Comparison of ENCODE assay signal across 15 cellular contexts in the genomic region with DNA sequence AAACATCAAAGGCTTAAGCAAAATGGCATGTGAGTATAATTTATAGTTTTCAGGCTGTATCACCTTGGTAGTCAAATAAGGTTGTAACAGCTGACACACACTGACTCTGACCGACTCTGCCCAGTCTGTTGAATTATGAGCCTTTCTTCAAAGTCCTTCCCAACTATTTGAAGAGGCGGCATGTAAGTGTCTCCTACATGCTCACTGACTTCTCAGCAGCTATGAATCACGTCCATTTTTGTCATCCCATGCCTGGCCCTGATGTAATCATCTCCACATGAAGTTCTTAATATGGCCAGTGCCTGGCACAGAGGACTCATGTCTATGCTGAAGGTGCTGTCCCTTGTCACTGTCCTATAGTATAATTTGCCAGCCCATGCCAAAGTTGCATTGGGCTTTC. TPM values are rescaled to one million over a fixed set of nuclear protein-coding genes. Genes with fewer than 3 reads are reported as not detected.
A peak's percentile ranks its signal among the peaks of the same experiment; 100 is the strongest.
DNase-seq lines count a peak whose midpoint lies in the region; ATAC-seq, FAIRE-seq and TF ChIP-seq lines count a peak whose summit lies in the region.
"Had no signal": no experiment of that assay in that cellular context is flagged by ENCODE, and none has a peak within 500 bp of the region (broad histone marks: within the 10 kb centered on the region; RNA-seq: fewer than 3 reads in every experiment).

No MANE protein-coding gene starts in this region.

- RAD21 ChIA-PET in HCT116 (lab: Charles Lee; ENCODE audit: low non-redundant PET in 1 of 2, low total read pairs in 2 of 2, uncharacterized antibody in 2 of 2, unreplicated experiment in 2 of 2) = no interaction called here

- H3K36me3 ChIP-seq in HCT116 (ENCODE audit: control insufficient read depth in 1 of 2, insufficient read depth in 2 of 2, low read length in 2 of 2) = no peaks in the 10 kb centered on the region
- H3K36me3 ChIP-seq in kidney epithelial cell (ENCODE audit: control insufficient read depth, insufficient read depth, low read length) = no peaks in the 10 kb centered on the region
- H3K36me3 ChIP-seq in ovary = no peaks in the 10 kb centered on the region
- H3K36me3 ChIP-seq: BLaER1, right lobe of liver, tibial artery had no signal

- H3K9ac ChIP-seq in HCT116 (ENCODE audit: low read length) = no peak overlapping the region
- H3K9ac ChIP-seq: BLaER1 had no signal

- ATAC-seq in A549 (peak; percentile 74 to 81), HCT116 (peak; percentile 30), GM19397 (IDR thresholded peaks at IDR 0.05; ENCODE audit: unreplicated experiment) (no peak)

- H3K27me3 ChIP-seq in HCT116 (ENCODE audit: insufficient read depth, low read length) (no peaks in the 10 kb centered on the region), kidney epithelial cell (ENCODE audit: control insufficient read depth, insufficient read depth, low read length) (no peaks in the 10 kb centered on the region), ovary (no peaks in the 10 kb centered on the region)
- H3K27me3 ChIP-seq: BLaER1, right lobe of liver, tibial artery had no signal

- CTCF ChIA-PET in A549 (lab: Yijun Ruan, JAX) = interaction anchor here (1.3 to 9.6 kb wide), 3 partner anchors 9 to 226 kb away, joined by 3 to 42 read pairs (median 3); no protein-coding TSS in a partner anchor
- CTCF ChIA-PET in HCT116 (lab: Charles Lee) = no interaction called here

- WGBS in A549 (ENCODE audit: missing lambda C conversion rate) = 2% methylated on average over 3 of the region's 3 CpGs
- WGBS in ovary, 3 donors = 62 to 69% (median 65%) methylated on average over 3 of the region's 3 CpGs

- FAIRE-seq in A549 (lab: Jason Lieb, UNC) = no peak

- DNase-seq in A549 (ENCODE audit: low read depth in 1 of 2, low spot score in 1 of 2) (peak; percentile 66 to 87), HCT116 (ENCODE audit: low read depth, low spot score) (peak; percentile 66), amniotic epithelial cell (ENCODE audit: low read depth) (peak; percentile 70), kidney epithelial cell (ENCODE audit: low read depth) (peak; percentile 59), GM20000 (ENCODE audit: low spot score) (no peak), ovary (no peak), COLO829 (ENCODE audit: low spot score) (no peak)
- DNase-seq: activated naive CD8-positive, alpha-beta T cell treated with anti-CD3 and anti-CD28 coated beads, Interleukin-2, amount 10 ng/mL, durations not matched to agents 7 days and 5 days; KBM-7; midbrain; right lobe of liver; T1000; tibial artery had no signal

- intact Hi-C loops in HCT116 (cut with micrococcal nuclease) = loop anchor here (10.0 kb wide), 1 partner anchor 584 kb away; no protein-coding TSS in a partner anchor
- intact Hi-C loops in ovary (cut with DNase I) = no loop called here

- no peaks in the 10 kb centered on the region for H3K79me2 ChIP-seq in HCT116 (ENCODE audit: insufficient read depth, low read length)

- H3K4me2 ChIP-seq in A549 (peak overlapping the region; percentile 76), HCT116 (ENCODE audit: low read length) (peak overlapping the region; percentile 38)
- H3K4me2 ChIP-seq: BLaER1 had no signal

- no peaks in the 10 kb centered on the region for H4K20me1 ChIP-seq in HCT116 (ENCODE audit: insufficient read depth)
- H4K20me1 ChIP-seq: BLaER1 had no signal

- peaks cover 54% of the 10 kb centered on the region for H3K4me1 ChIP-seq in A549
- H3K4me1 ChIP-seq in HCT116 (ENCODE audit: control insufficient read depth in 1 of 2, insufficient read depth in 2 of 2, low read length in 2 of 2) = peaks cover 29 to 52% of the 10 kb centered on the region in 2 experiments
- no peaks in the 10 kb centered on the region for H3K4me1 ChIP-seq in ovary (ENCODE audit: insufficient read depth)

- H3K9me3 ChIP-seq in A549 = no peaks in the 10 kb centered on the region
- H3K9me3 ChIP-seq in HCT116 (ENCODE audit: control insufficient read depth in 1 of 2, insufficient read depth in 1 of 2, low read depth in 1 of 2, low read length in 2 of 2) = no peaks in the 10 kb centered on the region
- no peaks in the 10 kb centered on the region for H3K9me3 ChIP-seq in ovary
- H3K9me3 ChIP-seq: BLaER1, right lobe of liver, tibial artery had no signal

- BruUV-seq in HCT116 (replicated peaks; lab: Mats Ljungman, UMichigan) = no TSS peak

- H3K4me3 ChIP-seq in A549 = no peak overlapping the region
- H3K4me3 ChIP-seq in HCT116 (replicated peaks in 1 of 2; ENCODE audit: low read depth in 1 of 2, low read length in 2 of 2) = no peak overlapping the region
- H3K4me3 ChIP-seq in kidney epithelial cell (ENCODE audit: low read depth, low read length) = no peak overlapping the region
- H3K4me3 ChIP-seq in ovary = no peak overlapping the region
- H3K4me3 ChIP-seq: BLaER1, right lobe of liver, tibial artery had no signal

- POLR2A ChIA-PET in A549 (lab: Yijun Ruan, JAX) = interaction anchor here (0.6 kb wide), 1 partner anchor 41 kb away, joined by 3 read pairs; a partner anchor contains a TSS
- POLR2A ChIA-PET in HCT116 (lab: Charles Lee) = no interaction called here

- peak overlapping the region; percentile 75 for H2AFZ ChIP-seq in HCT116 (ENCODE audit: low read depth, low read length, poor library complexity, severe bottlenecking)

- TF ChIP-seq EP300 in A549 (IDR thresholded peaks at IDR 0.05) = peak in 1 of 2 experiments; percentile 41; a peak in 1 of 5 replicates
- TF ChIP-seq EP300 in ovary (IDR thresholded peaks at IDR 0.05) = no peak

- H3K27ac ChIP-seq in A549 (peak overlapping the region; percentile 78 to 82), HCT116 (ENCODE audit: low read depth, low read length) (no peak overlapping the region), ovary (no peak overlapping the region)
- H3K27ac ChIP-seq: BLaER1, tibial artery had no signal

- TF ChIP-seq CTCF in A549 (IDR thresholded peaks at IDR 0.05) (no peak), HCT116 (IDR thresholded peaks at IDR 0.05 in 2 of 3, conservative IDR thresholded peaks at IDR 0.05 in 1 of 3; ENCODE audit: borderline replicate concordance in 1 of 3, insufficient read depth in 1 of 3, low read depth in 2 of 3, low read length in 2 of 3) (no peak), kidney epithelial cell (IDR thresholded peaks at IDR 0.05; ENCODE audit: insufficient read depth, low read length, poor library complexity, severe bottlenecking) (no peak), GM20000 (IDR thresholded peaks at IDR 0.05; ENCODE audit: extremely low read depth, missing control alignments) (no peak), ovary (IDR thresholded peaks at IDR 0.05) (no peak)

- peak in 1 of 2 experiments; percentile 8; a peak in 1 of 5 replicates for TF ChIP-seq RAD21 in A549 (conservative IDR thresholded peaks at IDR 0.05 in 1 of 2, IDR thresholded peaks at IDR 0.05 in 1 of 2)
- TF ChIP-seq RAD21 in HCT116 (IDR thresholded peaks at IDR 0.05; ENCODE audit: low read depth) = 0 out of 2 replicates have a peak, but pooled peaks have one; percentile 13

- no peaks in the 10 kb centered on the region for H3K9me2 ChIP-seq in HCT116 (ENCODE audit: insufficient read depth)

- TF ChIP-seq POLR2A in A549 (IDR thresholded peaks at IDR 0.05; ENCODE audit: low read length) (no peak), HCT116 (IDR thresholded peaks at IDR 0.05; ENCODE audit: borderline replicate concordance, extremely low read depth, insufficient read depth, insufficient read length) (no peak), ovary (IDR thresholded peaks at IDR 0.05) (no peak)

TF ChIP-seq in A549, 52 proteins besides CTCF, POLR2A, EP300 and RAD21 (continues in another document):
- TF ChIP-seq BHLHE40 (IDR thresholded peaks at IDR 0.05; ENCODE audit: low read depth, low read length) = no peak
- no peak for TF ChIP-seq MYC (IDR thresholded peaks at IDR 0.05; ENCODE audit: borderline replicate concordance, low read length)
- 0 out of 2 replicates have a peak, but pooled peaks have one; percentile 14 for TF ChIP-seq FOSL2 (IDR thresholded peaks at IDR 0.05)
- TF ChIP-seq FOSL2 (CRISPR knock-in tag; IDR thresholded peaks at IDR 0.05) = peak; percentile 70
- TF ChIP-seq TFCP2L1 (CRISPR knock-in tag; IDR thresholded peaks at IDR 0.05) = no peak
- TF ChIP-seq CHD4 (IDR thresholded peaks at IDR 0.05; ENCODE audit: borderline replicate concordance) = no peak
- no peak for TF ChIP-seq RARB (CRISPR knock-in tag; IDR thresholded peaks at IDR 0.05)
- TF ChIP-seq CEBPB (IDR thresholded peaks at IDR 0.05) = peak in 1 of 2 experiments; percentile 29; a peak in 1 of 4 replicates
- TF ChIP-seq SMC3 (IDR thresholded peaks at IDR 0.05) = no peak

TF ChIP-seq in HCT116, 20 proteins besides CTCF, POLR2A, EP300 and RAD21 (continues in another document):
- TF ChIP-seq CEBPB (IDR thresholded peaks at IDR 0.05; ENCODE audit: low read depth) (peak; percentile 51), SP1 (IDR thresholded peaks at IDR 0.05; ENCODE audit: low read depth) (peak; percentile 64), CBX3 (IDR thresholded peaks at IDR 0.05; ENCODE audit: low read depth) (0 out of 2 replicates have a peak, but pooled peaks have one; percentile 48), EZH2 (IDR thresholded peaks at IDR 0.05) (no peak), POLR2AphosphoS5 (IDR thresholded peaks at IDR 0.05; ENCODE audit: low read depth, low read length) (peak; percentile 24; the same call in 1 of the 2 replicates), FOSL1 (IDR thresholded peaks at IDR 0.05; ENCODE audit: low read depth) (0 out of 2 replicates have a peak, but pooled peaks have one; percentile 27)
- TF ChIP-seq, protein P1, sequence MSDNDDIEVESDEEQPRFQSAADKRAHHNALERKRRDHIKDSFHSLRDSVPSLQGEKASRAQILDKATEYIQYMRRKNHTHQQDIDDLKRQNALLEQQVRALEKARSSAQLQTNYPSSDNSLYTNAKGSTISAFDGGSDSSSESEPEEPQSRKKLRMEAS (IDR thresholded peaks at IDR 0.05) = peak; percentile 70

RNA-seq across cellular contexts. Expression of a gene that starts 5.1 kb away (rescaled TPM):
- polyA plus RNA-seq in A549 (2011; rRNA removed) = 105 and 127 TPM in 2 replicates
- polyA plus RNA-seq in A549 (2012; cell fraction: cytosol; rRNA removed) = 15.0 and 23.1 TPM in 2 replicates
- polyA plus RNA-seq in A549 (2012; cell fraction: nucleus; rRNA removed) = 19.0 and 21.9 TPM in 2 replicates
- 40.0 to 55.7 TPM (median 49.9 TPM) in 3 replicates for polyA plus RNA-seq in A549 (2017; fragmentation: RNase III; extraction: RNeasy Plus Mini Kit Qiagen cat#74134 plus additional on column Dnase treatment)
- polyA minus RNA-seq in A549 (2011; rRNA and poly(A)+ RNA removed) = 210 and 235 TPM in 2 replicates
- 102 TPM for total RNA-seq in HCT116 (2021; ENCODE audit: unreplicated experiment)
- polyA plus RNA-seq in HCT116 (2012) = 13.7 and 16.4 TPM in 2 replicates
- 79.8 and 86.0 TPM in 2 replicates for total RNA-seq in kidney epithelial cell
- 10 to 100 TPM; 27.7 to 40.2 (median 32.3) TPM for total RNA-seq in ovary
- 10 to 100 TPM in 1 of 2 donors, 1 to 10 TPM in 1; 9.4 to 29.3 TPM for polyA plus RNA-seq in ovary

RNA-seq across cellular contexts. Expression of a gene that starts 41.3 kb away (rescaled TPM):
- 45.3 and 47.7 TPM in 2 replicates for polyA plus RNA-seq in A549 (2011; rRNA removed)
- polyA plus RNA-seq in A549 (2012; cell fraction: cytosol; rRNA removed) = 12.1 and 13.3 TPM in 2 replicates
- 4.7 and 5.3 TPM in 2 replicates for polyA plus RNA-seq in A549 (2012; cell fraction: nucleus; rRNA removed)
- polyA plus RNA-seq in A549 (2017; fragmentation: RNase III; extraction: RNeasy Plus Mini Kit Qiagen cat#74134 plus additional on column Dnase treatment) = 43.1 to 47.6 TPM (median 47.4 TPM) in 3 replicates
- polyA minus RNA-seq in A549 (2011; rRNA and poly(A)+ RNA removed) = 26.5 and 28.9 TPM in 2 replicates
- total RNA-seq in HCT116 (2021; ENCODE audit: unreplicated experiment) = 33.9 TPM
- polyA plus RNA-seq in HCT116 (2012) = 13.4 and 16.4 TPM in 2 replicates
- total RNA-seq in kidney epithelial cell = 11.2 and 15.2 TPM in 2 replicates
- 10 to 100 TPM; 44.8 to 79.9 (median 66.1) TPM for total RNA-seq in ovary
- polyA plus RNA-seq in ovary = 10 to 100 TPM; 51.9 to 71.6 TPM

Comparison
In these comparisons a context has a peak if more than half of its experiments do, and no peak if none do; other contexts are left out.
1. DNase-seq: peak in A549 (2 of 2), HCT116 (single experiment), amniotic epithelial cell (single experiment) and kidney epithelial cell (single experiment); none in GM20000 (single experiment), ovary (0 of 5) and COLO829 (single experiment).
2. H3K27ac ChIP-seq: peak in A549 (2 of 2); none in HCT116 (single experiment) and ovary (0 of 2).